In the genomic region with DNA sequence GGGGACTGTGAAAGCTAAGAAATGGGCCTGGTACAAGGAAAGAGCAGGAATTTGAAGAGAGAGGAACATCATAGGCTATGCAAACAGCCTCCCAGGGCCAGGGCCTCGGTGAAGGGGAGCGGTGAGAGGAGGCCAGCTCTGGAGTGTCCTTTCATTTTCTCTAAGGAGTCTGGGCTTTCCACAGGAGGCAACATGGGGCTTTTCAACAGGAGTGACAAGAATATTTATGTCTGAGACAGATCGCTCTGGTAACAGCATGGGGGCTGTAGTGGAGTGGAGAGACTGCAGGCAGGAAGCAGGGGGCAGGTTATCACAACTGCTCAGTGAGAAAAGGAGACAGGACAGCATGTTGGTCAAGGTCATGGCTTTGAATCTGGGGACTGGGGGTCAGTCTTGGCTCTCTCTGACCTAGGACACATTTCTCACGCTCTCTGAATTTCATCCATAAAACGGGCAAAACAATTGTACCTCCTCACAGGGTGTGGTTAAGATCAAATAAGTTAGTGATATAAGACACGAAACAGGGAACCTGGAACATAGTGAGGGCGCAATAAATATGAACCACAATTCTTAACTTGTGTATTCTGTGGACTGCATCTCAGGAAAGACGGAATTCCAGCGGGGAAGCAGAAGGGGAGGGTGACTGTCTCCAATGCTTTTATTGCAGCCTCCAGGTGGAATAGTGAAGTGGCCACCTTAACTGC, we compare ENCODE assay signal across 8 cellular contexts. TPM values are rescaled to one million over a fixed set of nuclear protein-coding genes. Genes with fewer than 3 reads are reported as not detected.
DNase-seq lines count a peak whose midpoint lies in the region; ATAC-seq and TF ChIP-seq lines count a peak whose summit lies in the region.
"Had no signal": no experiment of that assay in that cellular context is flagged by ENCODE, and none has a peak within 500 bp of the region (broad histone marks: within the 10 kb centered on the region; RNA-seq: fewer than 3 reads in every experiment).

No MANE protein-coding gene starts in this region.

- H3K27ac ChIP-seq in layer of hippocampus (ENCODE audit: low read depth, low read length) (peak overlapping the region; percentile 94), temporal lobe (ENCODE audit: low read depth, low read length) (peak overlapping the region; percentile 94)

- no peak overlapping the region for H3K4me3 ChIP-seq in astrocyte of the spinal cord (ENCODE audit: low read depth, low read length)

- DNase-seq in NCI-H1417 treated with DMSO at 0.1 percent for 48 hours (lab: John Stamatoyannopoulos, UW): peak; percentile 32
- DNase-seq in astrocyte of the spinal cord (ENCODE audit: low read depth, low spot score): peak; percentile 76
- no peak for DNase-seq in kidney glomerular epithelial cell (lab: John Stamatoyannopoulos, UW)
- no peak for DNase-seq in NCI-H187 treated with DMSO at 0.1 percent for 48 hours (lab: John Stamatoyannopoulos, UW)
- DNase-seq: stimulated activated CD4-positive, alpha-beta T cell treated with anti-CD3 and anti-CD28 coated beads, Interleukin-2, amount 100 ng/mL, for 48 hours had no signal

- H3K27me3 ChIP-seq in layer of hippocampus (ENCODE audit: control insufficient read depth, insufficient read depth, low read length): no peaks in the 10 kb centered on the region

- in situ Hi-C loops in astrocyte of the spinal cord (cut with HindIII; ENCODE audit: low sequenced_read_pairs): no loop called here

- TF ChIP-seq CTCF in astrocyte of the spinal cord (IDR thresholded peaks at IDR 0.05; ENCODE audit: low read depth, low read length): no peak

- ATAC-seq in GM21619 (IDR thresholded peaks at IDR 0.05; ENCODE audit: unreplicated experiment): no peak

RNA-seq across cellular contexts. Expression of a gene that starts 49.9 kb away (rescaled TPM):
- 20.2 TPM for total RNA-seq in temporal lobe

RNA-seq across cellular contexts. Expression of a gene that starts 50.3 kb away (rescaled TPM):
- total RNA-seq in temporal lobe: 1.2 TPM

Comparison
In these comparisons a context has a peak if more than half of its experiments do, and no peak if none do; other contexts are left out.
1. DNase-seq: peak in NCI-H1417 treated with DMSO at 0.1 percent for 48 hours (single experiment) and astrocyte of the spinal cord (single experiment); none in kidney glomerular epithelial cell (single experiment) and NCI-H187 treated with DMSO at 0.1 percent for 48 hours (single experiment).